ENCODE assay signal across 13 cellular contexts in genomic region chr12:116037941-116038837, GRCh38.
DNase-seq lines count a peak whose midpoint lies in the region; ATAC-seq and TF ChIP-seq lines count a peak whose summit lies in the region.
"Had no signal": no experiment of that assay in that cellular context is flagged by ENCODE, and none has a peak within 500 bp of the region (broad histone marks: within the 10 kb centered on the region; RNA-seq: fewer than 3 reads in every experiment).

No MANE protein-coding gene starts in this region.

- TF ChIP-seq CTCF in breast epithelium (IDR thresholded peaks at IDR 0.05): no peak
- no peak for TF ChIP-seq CTCF in Panc1 (IDR thresholded peaks at IDR 0.05)
- TF ChIP-seq CTCF in gastroesophageal sphincter (IDR thresholded peaks at IDR 0.05): no peak

- in situ Hi-C loops in T47D (cut with HindIII; ENCODE audit: low pct_unique_long_range_greater_than_20kb, low sequenced_read_pairs) (no loop called here), Panc1 (cut with HindIII; ENCODE audit: low pct_unique_long_range_greater_than_20kb, low sequenced_read_pairs) (no loop called here)

- BruUV-seq in Panc1 (replicated peaks; lab: Mats Ljungman, UMichigan): no TSS peak

- intact Hi-C loops in breast epithelium (cut with DNase I; ENCODE audit: low total_unique reads) (no loop called here), Panc1 (cut with micrococcal nuclease; ENCODE audit: unreplicated experiment) (no loop called here)

- POLR2A ChIA-PET in Panc1 (lab: Charles Lee): interaction anchor here (0.6 kb wide), 1 partner anchor 143 kb away, joined by 6 read pairs; no protein-coding TSS in a partner anchor

- no peak overlapping the region for H3K4me3 Mint-ChIP-seq in T-helper 2 cell treated with Interferon-gamma antibody and Interleukin-4, amounts not matched to agents 5 μg/mL and 100 μg/mL, for 36 hours

- H3K27ac ChIP-seq in breast epithelium (no peak overlapping the region), Panc1 (ENCODE audit: low read length) (peak overlapping the region; percentile 95), gastroesophageal sphincter (peak overlapping the region in 3 of 4 donors; percentile 15 to 39 (median 19))
- H3K27ac ChIP-seq: lower lobe of right lung, upper lobe of left lung had no signal

- H3K27me3 ChIP-seq in breast epithelium (no peaks in the 10 kb centered on the region), Panc1 (ENCODE audit: control insufficient read depth, insufficient read depth, low read length) (no peaks in the 10 kb centered on the region), gastroesophageal sphincter (no peaks in the 10 kb centered on the region)
- H3K27me3 ChIP-seq: upper lobe of left lung had no signal

- H3K27ac Mint-ChIP-seq in T-helper 2 cell treated with Interferon-gamma antibody and Interleukin-4, amounts not matched to agents 5 μg/mL and 100 μg/mL, for 36 hours: no peak overlapping the region

- H3K4me3 ChIP-seq in breast epithelium (no peak overlapping the region), Panc1 (ENCODE audit: low read depth in 2 of 2, low read length in 2 of 2) (no peak overlapping the region), gastroesophageal sphincter (no peak overlapping the region)
- H3K4me3 ChIP-seq: lower lobe of right lung, upper lobe of left lung had no signal

- CTCF ChIA-PET in Panc1 (lab: Charles Lee): interaction anchor here (0.8 kb wide), 1 partner anchor 98 kb away, joined by 3 read pairs; no protein-coding TSS in a partner anchor

- no peak for TF ChIP-seq EP300 in gastroesophageal sphincter (IDR thresholded peaks at IDR 0.05)

- 71 to 81% methylated on average over 5 to 6 of the region's 6 CpGs for WGBS in gastroesophageal sphincter (ENCODE audit: low coverage in 1 of 2), 2 donors

- H3K36me3 ChIP-seq in breast epithelium: no peaks in the 10 kb centered on the region
- no peaks in the 10 kb centered on the region for H3K36me3 ChIP-seq in Panc1 (ENCODE audit: control insufficient read depth, insufficient read depth, low read length)
- no peaks in the 10 kb centered on the region for H3K36me3 ChIP-seq in gastroesophageal sphincter
- H3K36me3 ChIP-seq: lower lobe of right lung, upper lobe of left lung had no signal

- H3K36me3 Mint-ChIP-seq in T-helper 2 cell treated with Interferon-gamma antibody and Interleukin-4, amounts not matched to agents 5 μg/mL and 100 μg/mL, for 36 hours (ENCODE audit: low read depth): no peaks in the 10 kb centered on the region

- H3K4me1 Mint-ChIP-seq in T-helper 2 cell treated with Interferon-gamma antibody and Interleukin-4, amounts not matched to agents 5 μg/mL and 100 μg/mL, for 36 hours (ENCODE audit: low read depth): peaks cover 5% of the 10 kb centered on the region

- ATAC-seq in Panc1 (peak; percentile 88), gastroesophageal sphincter (peak; percentile 41)
- ATAC-seq in activated CD4-positive, CD25-positive, alpha-beta regulatory T cell treated with anti-CD3 and anti-CD28 coated beads, Interleukin-2, amount 50 U/mL, for 24 hours: no peak
- ATAC-seq: lower lobe of right lung had no signal

- DNase-seq in T47D (ENCODE audit: low read depth in 1 of 2, low spot score in 1 of 2): peak; percentile 39 to 84
- DNase-seq in breast epithelium (ENCODE audit: low spot score in 2 of 2): no peak
- no peak for DNase-seq in Panc1 (ENCODE audit: low read depth, low spot score)
- DNase-seq in mesenteric fat pad (ENCODE audit: low spot score): no peak
- DNase-seq in NCI-H526 treated with DMSO at 0.1 percent for 48 hours (lab: John Stamatoyannopoulos, UW): no peak
- no peak for DNase-seq in T-helper 2 cell treated with Interferon-gamma antibody and Interleukin-4, amounts not matched to agents 5 μg/mL and 100 μg/mL, for 36 hours (ENCODE audit: low spot score)
- DNase-seq: lower lobe of right lung; NCI-H1092 treated with DMSO at 0.1 percent for 48 hours; SIG-M5; stimulated activated naive CD4-positive, alpha-beta T cell treated with Interleukin-2 at 50 U/mL for 16 hours; upper lobe of left lung had no signal

- TF ChIP-seq POLR2A in breast epithelium (IDR thresholded peaks at IDR 0.05): no peak
- no peak for TF ChIP-seq POLR2A in gastroesophageal sphincter (IDR thresholded peaks at IDR 0.05)

- H3K27me3 Mint-ChIP-seq in T-helper 2 cell treated with Interferon-gamma antibody and Interleukin-4, amounts not matched to agents 5 μg/mL and 100 μg/mL, for 36 hours (ENCODE audit: low read depth): no peaks in the 10 kb centered on the region

- no peaks in the 10 kb centered on the region for H3K9me3 ChIP-seq in breast epithelium
- H3K9me3 ChIP-seq in Panc1 (ENCODE audit: control insufficient read depth, insufficient read depth, low read depth, low read length): no peaks in the 10 kb centered on the region
- H3K9me3 ChIP-seq in gastroesophageal sphincter: no peaks in the 10 kb centered on the region
- H3K9me3 ChIP-seq: lower lobe of right lung, upper lobe of left lung had no signal

- no peaks in the 10 kb centered on the region for H3K9me3 Mint-ChIP-seq in T-helper 2 cell treated with Interferon-gamma antibody and Interleukin-4, amounts not matched to agents 5 μg/mL and 100 μg/mL, for 36 hours

- H3K4me1 ChIP-seq in breast epithelium: no peaks in the 10 kb centered on the region
- H3K4me1 ChIP-seq in Panc1 (ENCODE audit: control insufficient read depth, insufficient read depth, low read length): peaks cover 50% of the 10 kb centered on the region
- H3K4me1 ChIP-seq in gastroesophageal sphincter: peaks cover 0 to 32% (median 8%) of the 10 kb centered on the region in 3 donors

Comparison
In these comparisons a context has a peak if more than half of its experiments do, and no peak if none do; other contexts are left out.
1. DNase-seq: peak in T47D (2 of 2); none in breast epithelium (0 of 2), Panc1 (single experiment), mesenteric fat pad (single experiment), NCI-H526 treated with DMSO at 0.1 percent for 48 hours (single experiment) and T-helper 2 cell treated with Interferon-gamma antibody and Interleukin-4, amounts not matched to agents 5 μg/mL and 100 μg/mL, for 36 hours (single experiment).
2. H3K27ac ChIP-seq: peak in Panc1 (single experiment) and gastroesophageal sphincter (3 of 4); none in breast epithelium (0 of 2).
3. ATAC-seq: peak in Panc1 (single experiment) and gastroesophageal sphincter (single experiment); none in activated CD4-positive, CD25-positive, alpha-beta regulatory T cell treated with anti-CD3 and anti-CD28 coated beads, Interleukin-2, amount 50 U/mL, for 24 hours (0 of 2).